ENCODE assay signal across 15 cellular contexts in the genomic region with DNA sequence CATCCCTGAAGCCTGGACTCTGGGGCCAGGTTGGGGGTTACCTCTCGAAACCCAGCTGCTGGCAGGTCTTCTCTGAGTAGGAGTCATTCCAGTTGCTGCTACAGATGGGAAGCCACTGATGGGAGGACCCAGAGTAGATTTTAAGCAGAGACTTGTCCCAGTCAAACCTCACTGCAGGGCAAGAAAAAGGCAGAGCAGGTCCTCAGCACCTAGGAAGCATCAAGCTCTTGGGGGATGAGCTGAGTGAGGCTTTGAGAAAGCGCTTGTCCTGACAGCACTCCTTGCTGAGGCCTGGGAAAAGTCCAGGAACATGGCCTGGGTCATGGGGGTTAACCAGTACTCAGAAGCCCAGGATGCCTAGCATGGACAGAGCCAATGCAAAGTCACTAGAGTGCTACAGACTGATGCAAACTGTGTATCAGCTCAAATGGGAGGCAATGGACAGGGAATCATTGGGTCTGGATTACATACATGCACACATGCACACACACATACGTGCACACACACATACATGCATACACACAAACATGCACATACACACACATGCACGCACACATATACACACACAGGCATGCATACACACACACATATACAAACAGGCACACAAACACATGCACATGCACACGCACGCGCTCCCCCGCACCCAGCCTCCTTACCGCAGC. TPM values are rescaled to one million over a fixed set of nuclear protein-coding genes. Genes with fewer than 3 reads are reported as not detected.
"Had no signal": no experiment of that assay in that cellular context is flagged by ENCODE, and none has a peak within 500 bp of the region (broad histone marks: within the 10 kb centered on the region; RNA-seq: fewer than 3 reads in every experiment).

No MANE protein-coding gene starts in this region.

- DNase-seq: activated CD4-positive, alpha-beta T cell treated with anti-CD3 and anti-CD28 coated beads, Interleukin-2, amount 50 U/mL, for 1 hour; activated naive CD8-positive, alpha-beta T cell treated with anti-CD3 and anti-CD28 coated beads for 36 hours; amygdala; body of pancreas; effector memory CD4-positive, alpha-beta T cell; foreskin melanocyte; mesendoderm; occipital lobe; upper lobe of right lung had no signal

- H3K4me1 Mint-ChIP-seq: stimulated activated naive CD8-positive, alpha-beta T cell treated with anti-CD3 and anti-CD28 coated beads, Interleukin-15, amount 100 ng/mL, for 72 hours had no signal

- H3K27ac Mint-ChIP-seq: activated naive CD8-positive, alpha-beta T cell treated with anti-CD3 and anti-CD28 coated beads for 36 hours; natural killer cell treated with Interleukin-12 subunit alpha and Interleukin-12 subunit beta and Interleukin-15 and Interleukin-18, amount 100 ng/mL, for 72 hours; stimulated activated naive CD8-positive, alpha-beta T cell treated with anti-CD3 and anti-CD28 coated beads, Interleukin-15, amount 100 ng/mL, for 72 hours; T-helper 2 cell treated with Interferon-gamma antibody and Interleukin-4, amounts not matched to agents 5 μg/mL and 100 μg/mL, for 36 hours had no signal

- H3K36me3 Mint-ChIP-seq: activated naive CD8-positive, alpha-beta T cell treated with anti-CD3 and anti-CD28 coated beads for 36 hours; natural killer cell treated with Interleukin-12 subunit alpha and Interleukin-12 subunit beta and Interleukin-15 and Interleukin-18, amount 100 ng/mL, for 72 hours had no signal

- H3K9me3 Mint-ChIP-seq: activated naive CD8-positive, alpha-beta T cell treated with anti-CD3 and anti-CD28 coated beads for 36 hours; natural killer cell treated with Interleukin-12 subunit alpha and Interleukin-12 subunit beta and Interleukin-15 and Interleukin-18, amount 100 ng/mL, for 72 hours; stimulated activated naive CD8-positive, alpha-beta T cell treated with anti-CD3 and anti-CD28 coated beads, Interleukin-15, amount 100 ng/mL, for 72 hours; T-helper 2 cell treated with Interferon-gamma antibody and Interleukin-4, amounts not matched to agents 5 μg/mL and 100 μg/mL, for 36 hours had no signal

- H3K27me3 Mint-ChIP-seq: activated naive CD8-positive, alpha-beta T cell treated with anti-CD3 and anti-CD28 coated beads for 36 hours; stimulated activated naive CD8-positive, alpha-beta T cell treated with anti-CD3 and anti-CD28 coated beads, Interleukin-15, amount 100 ng/mL, for 72 hours had no signal

- H3K4me3 Mint-ChIP-seq: activated naive CD8-positive, alpha-beta T cell treated with anti-CD3 and anti-CD28 coated beads for 36 hours; natural killer cell treated with Interleukin-12 subunit alpha and Interleukin-12 subunit beta and Interleukin-15 and Interleukin-18, amount 100 ng/mL, for 72 hours; stimulated activated naive CD8-positive, alpha-beta T cell treated with anti-CD3 and anti-CD28 coated beads, Interleukin-15, amount 100 ng/mL, for 72 hours; T-helper 2 cell treated with Interferon-gamma antibody and Interleukin-4, amounts not matched to agents 5 μg/mL and 100 μg/mL, for 36 hours had no signal

- ATAC-seq: activated CD4-positive, CD25-positive, alpha-beta regulatory T cell treated with anti-CD3 and anti-CD28 coated beads, Interleukin-2, amount 50 U/mL, for 24 hours; body of pancreas; natural killer cell treated with Interleukin-12 subunit alpha and Interleukin-12 subunit beta and Interleukin-15 and Interleukin-18, amount 100 ng/mL, for 72 hours; right lobe of liver; stimulated activated naive CD8-positive, alpha-beta T cell treated with anti-CD3 and anti-CD28 coated beads, Interleukin-15, amount 100 ng/mL, for 72 hours; upper lobe of right lung had no signal

RNA-seq across cellular contexts. Expression of gene TMPRSS13, which starts 15.3 kb away (rescaled TPM):
- total RNA-seq: fibroblast of lung had no signal
- polyA plus RNA-seq: fibroblast of lung had no signal

RNA-seq across cellular contexts. Expression of gene FXYD6, which starts 37.4 kb away (rescaled TPM):
- total RNA-seq: natural killer cell treated with Interleukin-12 subunit alpha and Interleukin-12 subunit beta and Interleukin-15 and Interleukin-18, amount 100 ng/mL, for 72 hours had no signal
